Comparison of ENCODE assay signal across 1 cellular context in the genomic region with DNA sequence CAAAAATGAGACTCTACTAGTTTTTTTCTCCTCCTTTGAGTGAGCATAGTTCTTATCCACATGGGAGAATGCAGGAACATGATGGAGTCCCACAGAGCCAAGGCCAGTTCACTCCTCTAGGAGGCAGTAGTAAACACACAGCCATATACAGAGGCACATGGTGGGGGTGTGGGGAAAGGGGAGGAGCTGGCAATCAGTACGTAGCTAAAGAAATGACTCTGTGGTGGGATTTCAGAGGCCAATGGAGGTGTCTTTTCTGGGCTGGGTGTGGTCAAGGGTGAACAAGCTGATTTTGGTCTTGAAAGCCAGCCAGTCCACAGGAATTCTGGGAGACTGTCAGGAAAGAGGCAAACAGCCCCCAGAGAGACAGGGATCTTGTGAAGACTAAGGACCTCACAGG.
TF ChIP-seq lines count a peak whose summit lies in the region.

No MANE protein-coding gene starts in this region.

TF ChIP-seq in GM12878, 131 proteins besides CTCF, POLR2A, EP300 and RAD21 (continued from another document):
- peak; percentile 37; the same call in 1 of the 2 replicates for TF ChIP-seq IRF4 (IDR thresholded peaks at IDR 0.05; ENCODE audit: low read depth, low read length)
- no peak for TF ChIP-seq HDGF (IDR thresholded peaks at IDR 0.05)
- TF ChIP-seq KAT2A (conservative IDR thresholded peaks at IDR 0.05; ENCODE audit: control insufficient read depth, low read depth, low read length) = no peak
- peak; percentile 72 for TF ChIP-seq YY1 (IDR thresholded peaks at IDR 0.05; ENCODE audit: low read depth, low read length)
- TF ChIP-seq, protein P1, sequence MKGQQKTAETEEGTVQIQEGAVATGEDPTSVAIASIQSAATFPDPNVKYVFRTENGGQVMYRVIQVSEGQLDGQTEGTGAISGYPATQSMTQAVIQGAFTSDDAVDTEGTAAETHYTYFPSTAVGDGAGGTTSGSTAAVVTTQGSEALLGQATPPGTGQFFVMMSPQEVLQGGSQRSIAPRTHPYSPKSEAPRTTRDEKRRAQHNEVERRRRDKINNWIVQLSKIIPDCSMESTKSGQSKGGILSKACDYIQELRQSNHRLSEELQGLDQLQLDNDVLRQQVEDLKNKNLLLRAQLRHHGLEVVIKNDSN (IDR thresholded peaks at IDR 0.05; ENCODE audit: borderline replicate concordance, extremely low read length, insufficient read depth, low read depth, low read length) = no peak
- TF ChIP-seq SRF (IDR thresholded peaks at IDR 0.05; ENCODE audit: low read depth in 2 of 2, low read length in 2 of 2) = peak in 1 of 2 experiments; percentile 55; a peak in 1 of 4 replicates
- TF ChIP-seq GABPA (IDR thresholded peaks at IDR 0.05; ENCODE audit: low read depth) = no peak
- no peak for TF ChIP-seq POLR2AphosphoS5 (IDR thresholded peaks at IDR 0.05; ENCODE audit: low read length)
- TF ChIP-seq, protein P2, sequence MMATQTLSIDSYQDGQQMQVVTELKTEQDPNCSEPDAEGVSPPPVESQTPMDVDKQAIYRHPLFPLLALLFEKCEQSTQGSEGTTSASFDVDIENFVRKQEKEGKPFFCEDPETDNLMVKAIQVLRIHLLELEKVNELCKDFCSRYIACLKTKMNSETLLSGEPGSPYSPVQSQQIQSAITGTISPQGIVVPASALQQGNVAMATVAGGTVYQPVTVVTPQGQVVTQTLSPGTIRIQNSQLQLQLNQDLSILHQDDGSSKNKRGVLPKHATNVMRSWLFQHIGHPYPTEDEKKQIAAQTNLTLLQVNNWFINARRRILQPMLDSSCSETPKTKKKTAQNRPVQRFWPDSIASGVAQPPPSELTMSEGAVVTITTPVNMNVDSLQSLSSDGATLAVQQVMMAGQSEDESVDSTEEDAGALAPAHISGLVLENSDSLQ (IDR thresholded peaks at IDR 0.05) = peak; percentile 22; the same call in 1 of the 2 replicates
TF ChIP-seq in GM12878: peak in this region for 4.
